In genomic region chr2:221415789-221416188, GRCh38 we compare ENCODE assay signal across 21 cellular contexts.
"Had no signal": no experiment of that assay in that cellular context is flagged by ENCODE, and none has a peak within 500 bp of the region (broad histone marks: within the 10 kb centered on the region; RNA-seq: fewer than 3 reads in every experiment).

No MANE protein-coding gene starts in this region.

- ATAC-seq: activated CD8-positive, alpha-beta T cell treated with anti-CD3 and anti-CD28 coated beads, Interleukin-2, amount 10 ng/mL, durations not matched to agents 7 days and 5 days; left ventricle myocardium superior; right lobe of liver; stimulated activated effector memory CD8-positive, alpha-beta T cell treated with anti-CD3 and anti-CD28 coated beads, Interleukin-12 subunit alpha, Interleukin-12 subunit beta, amount 100 ng/mL, for 72 hours had no signal

- H3K9me3 Mint-ChIP-seq: activated T-helper 1 cell treated with anti-CD3 and anti-CD28 coated beads, Interleukin-12 subunit alpha, Interleukin-12 subunit beta, Interleukin-2, Interleukin-4 antibody, amounts not matched to agents 30 ng/mL and 10 ng/mL and 1 ng/mL, durations not matched to agents 14 hours and 24 hours and 36 hours; central memory CD8-positive, alpha-beta T cell; immature natural killer cell; nephron; stimulated activated effector memory CD8-positive, alpha-beta T cell treated with anti-CD3 and anti-CD28 coated beads, Interleukin-12 subunit alpha, Interleukin-12 subunit beta, amount 100 ng/mL, for 72 hours had no signal

- H3K4me1 Mint-ChIP-seq: nephron had no signal

- H3K27ac Mint-ChIP-seq: activated CD8-positive, alpha-beta T cell treated with anti-CD3 and anti-CD28 coated beads, Interleukin-2, amount 10 ng/mL, durations not matched to agents 7 days and 5 days; activated naive CD4-positive, alpha-beta T cell treated with anti-CD3 and anti-CD28 coated beads, Interleukin-2, amount 50 U/mL, for 24 hours; activated T-helper 1 cell treated with anti-CD3 and anti-CD28 coated beads, Interleukin-12 subunit alpha, Interleukin-12 subunit beta, Interleukin-2, Interleukin-4 antibody, amounts not matched to agents 30 ng/mL and 10 ng/mL and 1 ng/mL, durations not matched to agents 14 hours and 24 hours and 36 hours; nephron; stimulated activated effector memory CD8-positive, alpha-beta T cell treated with anti-CD3 and anti-CD28 coated beads, Interleukin-12 subunit alpha, Interleukin-12 subunit beta, amount 100 ng/mL, for 72 hours had no signal

- H3K4me3 Mint-ChIP-seq: activated CD8-positive, alpha-beta T cell treated with anti-CD3 and anti-CD28 coated beads, Interleukin-2, amount 10 ng/mL, durations not matched to agents 7 days and 5 days; activated naive CD4-positive, alpha-beta T cell treated with anti-CD3 and anti-CD28 coated beads, Interleukin-2, amount 50 U/mL, for 24 hours; activated T-helper 1 cell treated with anti-CD3 and anti-CD28 coated beads, Interleukin-12 subunit alpha, Interleukin-12 subunit beta, Interleukin-2, Interleukin-4 antibody, amounts not matched to agents 30 ng/mL and 10 ng/mL and 1 ng/mL, durations not matched to agents 14 hours and 24 hours and 36 hours; central memory CD8-positive, alpha-beta T cell; immature natural killer cell; nephron; stimulated activated effector memory CD8-positive, alpha-beta T cell treated with anti-CD3 and anti-CD28 coated beads, Interleukin-12 subunit alpha, Interleukin-12 subunit beta, amount 100 ng/mL, for 72 hours had no signal

- H3K36me3 Mint-ChIP-seq: activated naive CD4-positive, alpha-beta T cell treated with anti-CD3 and anti-CD28 coated beads, Interleukin-2, amount 50 U/mL, for 24 hours; stimulated activated effector memory CD8-positive, alpha-beta T cell treated with anti-CD3 and anti-CD28 coated beads, Interleukin-12 subunit alpha, Interleukin-12 subunit beta, amount 100 ng/mL, for 72 hours had no signal

- DNase-seq: activated CD4-positive, alpha-beta T cell treated with anti-CD3 and anti-CD28 coated beads for 1 hour; activated CD4-positive, alpha-beta T cell treated with anti-CD3 and anti-CD28 coated beads, Interleukin-2, amount 50 U/mL, for 1 hour; activated CD8-positive, alpha-beta T cell treated with anti-CD3 and anti-CD28 coated beads, Interleukin-2, amount 10 ng/mL, durations not matched to agents 7 days and 5 days; activated gamma-delta T cell; effector memory CD4-positive, alpha-beta T cell; glutamatergic neuron; immature natural killer cell; left ventricle myocardium superior; mammary epithelial cell; midbrain; nucleus accumbens; right lobe of liver; small intestine; stimulated activated CD4-positive, alpha-beta T cell treated with anti-CD3 and anti-CD28 coated beads, Interleukin-2, amount 100 ng/mL, for 24 hours; stomach; WERI-Rb-1 had no signal
